In the genomic region with DNA sequence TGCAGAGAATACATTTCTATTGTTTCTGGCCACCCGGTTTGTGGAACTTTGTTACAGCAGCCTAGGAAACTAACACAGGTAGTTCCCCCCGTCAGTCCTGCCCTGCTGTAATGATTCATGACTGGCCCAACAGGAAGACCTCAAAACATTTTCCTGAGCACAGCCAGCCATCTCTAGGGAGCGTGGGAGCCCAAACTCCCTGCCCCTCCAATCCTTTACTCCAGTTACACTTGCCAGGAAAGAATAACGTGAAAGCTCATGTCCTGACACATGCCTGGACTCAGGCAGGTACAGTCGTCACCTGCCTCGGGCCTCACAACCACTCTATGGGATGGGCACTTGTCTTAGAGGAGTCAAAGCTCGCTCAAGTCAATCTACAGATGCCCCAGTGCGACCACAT, we compare ENCODE assay signal across 15 cellular contexts.
"Had no signal": no experiment of that assay in that cellular context is flagged by ENCODE, and none has a peak within 500 bp of the region (broad histone marks: within the 10 kb centered on the region; RNA-seq: fewer than 3 reads in every experiment).

No MANE protein-coding gene starts in this region.

- H3K9me3 Mint-ChIP-seq: activated naive CD8-positive, alpha-beta T cell treated with anti-CD3 and anti-CD28 coated beads, Interleukin-2, amount 10 ng/mL, durations not matched to agents 7 days and 5 days; endodermal cell had no signal

- DNase-seq: activated CD4-positive, CD25-positive, alpha-beta regulatory T cell treated with anti-CD3 and anti-CD28 coated beads, Interleukin-2, amount 50 U/mL, for 72 hours; activated naive CD4-positive, alpha-beta T cell; activated naive CD8-positive, alpha-beta T cell treated with anti-CD3 and anti-CD28 coated beads, Interleukin-2, amount 10 ng/mL, durations not matched to agents 7 days and 5 days; amygdala; dorsolateral prefrontal cortex; endodermal cell; gastrocnemius medialis; heart left ventricle; kidney glomerular epithelial cell; left ventricle myocardium inferior; mammary epithelial cell; occipital lobe; stimulated activated naive CD4-positive, alpha-beta T cell; T-helper 1 cell; T-helper 9 cell had no signal

- H3K27me3 ChIP-seq: dorsolateral prefrontal cortex, gastrocnemius medialis, heart left ventricle had no signal

- H3K27me3 Mint-ChIP-seq: activated naive CD8-positive, alpha-beta T cell treated with anti-CD3 and anti-CD28 coated beads, Interleukin-2, amount 10 ng/mL, durations not matched to agents 7 days and 5 days had no signal

- H3K27ac Mint-ChIP-seq: activated naive CD8-positive, alpha-beta T cell treated with anti-CD3 and anti-CD28 coated beads, Interleukin-2, amount 10 ng/mL, durations not matched to agents 7 days and 5 days; endodermal cell had no signal

- H3K9me3 ChIP-seq: gastrocnemius medialis, heart left ventricle, left ventricle myocardium inferior had no signal

- H3K4me3 ChIP-seq: dorsolateral prefrontal cortex, gastrocnemius medialis, heart left ventricle, left ventricle myocardium inferior had no signal

- ATAC-seq: gastrocnemius medialis, heart left ventricle had no signal

- H3K4me3 Mint-ChIP-seq: activated naive CD8-positive, alpha-beta T cell treated with anti-CD3 and anti-CD28 coated beads, Interleukin-2, amount 10 ng/mL, durations not matched to agents 7 days and 5 days; endodermal cell had no signal

- H3K4me1 Mint-ChIP-seq: endodermal cell had no signal

- H3K27ac ChIP-seq: dorsolateral prefrontal cortex, gastrocnemius medialis, heart left ventricle, left ventricle myocardium inferior had no signal
